Comparison of ENCODE assay signal across 1 cellular context in the genomic region with DNA sequence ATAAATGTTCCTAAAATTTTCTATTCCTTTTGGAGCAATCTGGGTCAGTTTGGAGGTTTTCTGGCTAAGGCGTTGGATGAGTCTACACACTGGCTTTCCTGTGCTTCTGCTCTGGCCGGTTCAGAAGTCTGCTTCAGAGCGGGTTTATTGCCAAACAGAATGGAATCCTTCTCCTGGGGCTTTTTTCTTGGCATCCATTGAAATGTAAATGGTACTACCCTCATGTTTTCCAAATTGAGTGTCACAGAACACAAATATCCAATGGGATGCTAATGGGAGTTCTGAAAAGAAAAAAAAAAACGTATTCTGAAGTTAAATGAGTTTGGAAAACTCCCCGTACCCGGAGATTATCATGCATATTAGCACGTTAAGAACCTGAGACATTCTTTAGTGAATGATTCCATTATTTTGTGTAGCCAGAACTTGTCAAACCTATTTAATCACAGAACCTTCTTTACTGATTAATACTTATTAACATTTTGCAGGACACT.
A peak's percentile ranks its signal among the peaks of the same experiment; 100 is the strongest.
TF ChIP-seq lines count a peak whose summit lies in the region.

No MANE protein-coding gene starts in this region.

TF ChIP-seq in H1, 55 proteins besides CTCF, POLR2A, EP300 and RAD21 (continued from another document):
- TF ChIP-seq, protein P1, sequence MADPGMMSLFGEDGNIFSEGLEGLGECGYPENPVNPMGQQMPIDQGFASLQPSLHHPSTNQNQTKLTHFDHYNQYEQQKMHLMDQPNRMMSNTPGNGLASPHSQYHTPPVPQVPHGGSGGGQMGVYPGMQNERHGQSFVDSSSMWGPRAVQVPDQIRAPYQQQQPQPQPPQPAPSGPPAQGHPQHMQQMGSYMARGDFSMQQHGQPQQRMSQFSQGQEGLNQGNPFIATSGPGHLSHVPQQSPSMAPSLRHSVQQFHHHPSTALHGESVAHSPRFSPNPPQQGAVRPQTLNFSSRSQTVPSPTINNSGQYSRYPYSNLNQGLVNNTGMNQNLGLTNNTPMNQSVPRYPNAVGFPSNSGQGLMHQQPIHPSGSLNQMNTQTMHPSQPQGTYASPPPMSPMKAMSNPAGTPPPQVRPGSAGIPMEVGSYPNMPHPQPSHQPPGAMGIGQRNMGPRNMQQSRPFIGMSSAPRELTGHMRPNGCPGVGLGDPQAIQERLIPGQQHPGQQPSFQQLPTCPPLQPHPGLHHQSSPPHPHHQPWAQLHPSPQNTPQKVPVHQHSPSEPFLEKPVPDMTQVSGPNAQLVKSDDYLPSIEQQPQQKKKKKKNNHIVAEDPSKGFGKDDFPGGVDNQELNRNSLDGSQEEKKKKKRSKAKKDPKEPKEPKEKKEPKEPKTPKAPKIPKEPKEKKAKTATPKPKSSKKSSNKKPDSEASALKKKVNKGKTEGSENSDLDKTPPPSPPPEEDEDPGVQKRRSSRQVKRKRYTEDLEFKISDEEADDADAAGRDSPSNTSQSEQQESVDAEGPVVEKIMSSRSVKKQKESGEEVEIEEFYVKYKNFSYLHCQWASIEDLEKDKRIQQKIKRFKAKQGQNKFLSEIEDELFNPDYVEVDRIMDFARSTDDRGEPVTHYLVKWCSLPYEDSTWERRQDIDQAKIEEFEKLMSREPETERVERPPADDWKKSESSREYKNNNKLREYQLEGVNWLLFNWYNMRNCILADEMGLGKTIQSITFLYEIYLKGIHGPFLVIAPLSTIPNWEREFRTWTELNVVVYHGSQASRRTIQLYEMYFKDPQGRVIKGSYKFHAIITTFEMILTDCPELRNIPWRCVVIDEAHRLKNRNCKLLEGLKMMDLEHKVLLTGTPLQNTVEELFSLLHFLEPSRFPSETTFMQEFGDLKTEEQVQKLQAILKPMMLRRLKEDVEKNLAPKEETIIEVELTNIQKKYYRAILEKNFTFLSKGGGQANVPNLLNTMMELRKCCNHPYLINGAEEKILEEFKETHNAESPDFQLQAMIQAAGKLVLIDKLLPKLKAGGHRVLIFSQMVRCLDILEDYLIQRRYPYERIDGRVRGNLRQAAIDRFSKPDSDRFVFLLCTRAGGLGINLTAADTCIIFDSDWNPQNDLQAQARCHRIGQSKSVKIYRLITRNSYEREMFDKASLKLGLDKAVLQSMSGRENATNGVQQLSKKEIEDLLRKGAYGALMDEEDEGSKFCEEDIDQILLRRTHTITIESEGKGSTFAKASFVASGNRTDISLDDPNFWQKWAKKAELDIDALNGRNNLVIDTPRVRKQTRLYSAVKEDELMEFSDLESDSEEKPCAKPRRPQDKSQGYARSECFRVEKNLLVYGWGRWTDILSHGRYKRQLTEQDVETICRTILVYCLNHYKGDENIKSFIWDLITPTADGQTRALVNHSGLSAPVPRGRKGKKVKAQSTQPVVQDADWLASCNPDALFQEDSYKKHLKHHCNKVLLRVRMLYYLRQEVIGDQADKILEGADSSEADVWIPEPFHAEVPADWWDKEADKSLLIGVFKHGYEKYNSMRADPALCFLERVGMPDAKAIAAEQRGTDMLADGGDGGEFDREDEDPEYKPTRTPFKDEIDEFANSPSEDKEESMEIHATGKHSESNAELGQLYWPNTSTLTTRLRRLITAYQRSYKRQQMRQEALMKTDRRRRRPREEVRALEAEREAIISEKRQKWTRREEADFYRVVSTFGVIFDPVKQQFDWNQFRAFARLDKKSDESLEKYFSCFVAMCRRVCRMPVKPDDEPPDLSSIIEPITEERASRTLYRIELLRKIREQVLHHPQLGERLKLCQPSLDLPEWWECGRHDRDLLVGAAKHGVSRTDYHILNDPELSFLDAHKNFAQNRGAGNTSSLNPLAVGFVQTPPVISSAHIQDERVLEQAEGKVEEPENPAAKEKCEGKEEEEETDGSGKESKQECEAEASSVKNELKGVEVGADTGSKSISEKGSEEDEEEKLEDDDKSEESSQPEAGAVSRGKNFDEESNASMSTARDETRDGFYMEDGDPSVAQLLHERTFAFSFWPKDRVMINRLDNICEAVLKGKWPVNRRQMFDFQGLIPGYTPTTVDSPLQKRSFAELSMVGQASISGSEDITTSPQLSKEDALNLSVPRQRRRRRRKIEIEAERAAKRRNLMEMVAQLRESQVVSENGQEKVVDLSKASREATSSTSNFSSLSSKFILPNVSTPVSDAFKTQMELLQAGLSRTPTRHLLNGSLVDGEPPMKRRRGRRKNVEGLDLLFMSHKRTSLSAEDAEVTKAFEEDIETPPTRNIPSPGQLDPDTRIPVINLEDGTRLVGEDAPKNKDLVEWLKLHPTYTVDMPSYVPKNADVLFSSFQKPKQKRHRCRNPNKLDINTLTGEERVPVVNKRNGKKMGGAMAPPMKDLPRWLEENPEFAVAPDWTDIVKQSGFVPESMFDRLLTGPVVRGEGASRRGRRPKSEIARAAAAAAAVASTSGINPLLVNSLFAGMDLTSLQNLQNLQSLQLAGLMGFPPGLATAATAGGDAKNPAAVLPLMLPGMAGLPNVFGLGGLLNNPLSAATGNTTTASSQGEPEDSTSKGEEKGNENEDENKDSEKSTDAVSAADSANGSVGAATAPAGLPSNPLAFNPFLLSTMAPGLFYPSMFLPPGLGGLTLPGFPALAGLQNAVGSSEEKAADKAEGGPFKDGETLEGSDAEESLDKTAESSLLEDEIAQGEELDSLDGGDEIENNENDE (IDR thresholded peaks at IDR 0.05; ENCODE audit: insufficient replicate concordance, low read length): peak; percentile 87
- no peak for TF ChIP-seq SP2 (IDR thresholded peaks at IDR 0.05; ENCODE audit: low read length)
- no peak for TF ChIP-seq RNF2 (IDR thresholded peaks at IDR 0.05; ENCODE audit: borderline replicate concordance, low read depth, low read length, missing control alignments, poor library complexity, severe bottlenecking)
- TF ChIP-seq TAF1 (IDR thresholded peaks at IDR 0.05; ENCODE audit: low read depth, low read length): peak; percentile 38; the same call in 1 of the 2 replicates
- peak; percentile 38 for TF ChIP-seq TAF7 (optimal IDR thresholded peaks at IDR 0.05; ENCODE audit: borderline replicate concordance, low read depth, low read length)
- TF ChIP-seq TCF12 (IDR thresholded peaks at IDR 0.05; ENCODE audit: low read depth, low read length): no peak
- 0 out of 2 replicates have a peak, but pooled peaks have one; percentile 29 for TF ChIP-seq POU5F1 (IDR thresholded peaks at IDR 0.05; ENCODE audit: low read depth, low read length)
- TF ChIP-seq SIRT6 (IDR thresholded peaks at IDR 0.05; ENCODE audit: low read length): no peak
- no peak for TF ChIP-seq NRF1 (IDR thresholded peaks at IDR 0.05; ENCODE audit: low read depth, low read length)
- TF ChIP-seq, protein P2, sequence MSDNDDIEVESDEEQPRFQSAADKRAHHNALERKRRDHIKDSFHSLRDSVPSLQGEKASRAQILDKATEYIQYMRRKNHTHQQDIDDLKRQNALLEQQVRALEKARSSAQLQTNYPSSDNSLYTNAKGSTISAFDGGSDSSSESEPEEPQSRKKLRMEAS (IDR thresholded peaks at IDR 0.05): no peak
- TF ChIP-seq POLR2AphosphoS5 (IDR thresholded peaks at IDR 0.05; ENCODE audit: low read depth, low read length): no peak
- no peak for TF ChIP-seq CHD1 (IDR thresholded peaks at IDR 0.05; ENCODE audit: low read depth, low read length)
- TF ChIP-seq, protein P3, sequence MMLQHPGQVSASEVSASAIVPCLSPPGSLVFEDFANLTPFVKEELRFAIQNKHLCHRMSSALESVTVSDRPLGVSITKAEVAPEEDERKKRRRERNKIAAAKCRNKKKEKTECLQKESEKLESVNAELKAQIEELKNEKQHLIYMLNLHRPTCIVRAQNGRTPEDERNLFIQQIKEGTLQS (IDR thresholded peaks at IDR 0.05; ENCODE audit: insufficient read depth, low read depth, low read length): no peak
- no peak for TF ChIP-seq HDAC2 (IDR thresholded peaks at IDR 0.05; ENCODE audit: borderline replicate concordance in 1 of 2, low read depth in 2 of 2, low read length in 2 of 2)
- peak; percentile 95 for TF ChIP-seq CEBPB (IDR thresholded peaks at IDR 0.05; ENCODE audit: low read depth, low read length)
- no peak for TF ChIP-seq CREB1 (IDR thresholded peaks at IDR 0.05)
- TF ChIP-seq HDAC6 (IDR thresholded peaks at IDR 0.05; ENCODE audit: low read depth, low read length): no peak
- 0 out of 2 replicates have a peak, but pooled peaks have one; percentile 19 for TF ChIP-seq SP1 (IDR thresholded peaks at IDR 0.05; ENCODE audit: low read depth, low read length)
